ENCODE assay signal across 37 cellular contexts in genomic region chr10:37780536-37780935, GRCh38.
"Had no signal": no experiment of that assay in that cellular context is flagged by ENCODE, and none has a peak within 500 bp of the region (broad histone marks: within the 10 kb centered on the region; RNA-seq: fewer than 3 reads in every experiment).

No MANE protein-coding gene starts in this region.

- H3K36me3 Mint-ChIP-seq: activated naive CD4-positive, alpha-beta T cell treated with anti-CD3 and anti-CD28 coated beads, Interleukin-2, amount 10 ng/mL, durations not matched to agents 7 days and 5 days; activated naive CD8-positive, alpha-beta T cell treated with anti-CD3 and anti-CD28 coated beads, Interleukin-2, amount 10 ng/mL, durations not matched to agents 7 days and 5 days; brain had no signal

- H3K27ac Mint-ChIP-seq: activated B cell treated with CpG ODN at 0.5 μM for 24 hours; activated CD4-positive, alpha-beta memory T cell treated with anti-CD3 and anti-CD28 coated beads for 36 hours; activated CD4-positive, alpha-beta T cell treated with anti-CD3 and anti-CD28 coated beads, Interleukin-2, amount 10 ng/mL, durations not matched to agents 24 days and 14 days; activated CD8-positive, alpha-beta T cell treated with anti-CD3 and anti-CD28 coated beads for 36 hours; activated naive CD4-positive, alpha-beta T cell treated with anti-CD3 and anti-CD28 coated beads, Interleukin-2, amount 10 ng/mL, durations not matched to agents 7 days and 5 days; activated naive CD4-positive, alpha-beta T cell treated with anti-CD3 and anti-CD28 coated beads, Interleukin-2, amount 50 U/mL, for 24 hours; activated naive CD8-positive, alpha-beta T cell; activated naive CD8-positive, alpha-beta T cell treated with anti-CD3 and anti-CD28 coated beads, Interleukin-2, amount 10 ng/mL, durations not matched to agents 7 days and 5 days; activated naive CD8-positive, alpha-beta T cell treated with anti-CD3 and anti-CD28 coated beads, Interleukin-2, amount 50 U/mL, for 24 hours; activated T-cell treated with anti-CD3 and anti-CD28 coated beads, Interleukin-2, amount 50 U/mL, for 72 hours; activated T-helper 1 cell treated with anti-CD3 and anti-CD28 coated beads, Interleukin-12 subunit alpha, Interleukin-12 subunit beta, Interleukin-2, Interleukin-4 antibody, amounts not matched to agents 30 ng/mL and 10 ng/mL and 1 ng/mL, durations not matched to agents 14 hours and 24 hours and 36 hours; activated T-helper 2 cell treated with anti-CD3 and anti-CD28 coated beads, Interferon-gamma antibody, Interleukin-2, Interleukin-4, amounts not matched to agents 10 μg/mL and 5 μg/mL and 100 μg/mL, durations not matched to agents 14 hours and 24 hours and 36 hours; brain; T-helper 1 cell treated with Interleukin-12 subunit alpha and Interleukin-12 subunit beta and Interleukin-4 antibody, amounts not matched to agents 30 μg/mL and 1 μg/mL, for 36 hours; T-helper 2 cell treated with Interferon-gamma antibody and Interleukin-4, amounts not matched to agents 5 μg/mL and 100 μg/mL, for 36 hours had no signal

- ATAC-seq: activated CD8-positive, alpha-beta T cell treated with anti-CD3 and anti-CD28 coated beads for 36 hours; activated naive CD8-positive, alpha-beta T cell treated with anti-CD3 and anti-CD28 coated beads, Interleukin-2, amount 50 U/mL, for 24 hours; activated T-cell treated with anti-CD3 and anti-CD28 coated beads, Interleukin-2, amount 50 U/mL, for 4 hours; activated T-cell treated with anti-CD3 and anti-CD28 coated beads, Interleukin-2, amount 50 U/mL, for 72 hours had no signal

- DNase-seq: activated B cell treated with CpG ODN at 0.5 μM for 24 hours; activated CD4-positive, alpha-beta memory T cell treated with anti-CD3 and anti-CD28 coated beads for 36 hours; activated CD4-positive, alpha-beta T cell treated with anti-CD3 and anti-CD28 coated beads for 4 hours; activated CD4-positive, alpha-beta T cell treated with anti-CD3 and anti-CD28 coated beads, Interleukin-2, amount 10 ng/mL, durations not matched to agents 24 days and 14 days; activated CD4-positive, alpha-beta T cell treated with anti-CD3 and anti-CD28 coated beads, Interleukin-2, amount 50 U/mL, for 1 hour; activated CD4-positive, alpha-beta T cell treated with anti-CD3 and anti-CD28 coated beads, Interleukin-2, amount 50 U/mL, for 4 hours; activated CD4-positive, CD25-positive, alpha-beta regulatory T cell treated with anti-CD3 and anti-CD28 coated beads, Interleukin-2, amount 50 U/mL, for 72 hours; activated CD8-positive, alpha-beta memory T cell treated with anti-CD3 and anti-CD28 coated beads, Interleukin-2, amount 50 U/mL, for 4 hours; activated CD8-positive, alpha-beta T cell treated with anti-CD3 and anti-CD28 coated beads for 36 hours; activated effector memory CD4-positive, alpha-beta T cell treated with Interleukin-2 at 50 U/mL for 16 hours; activated gamma-delta T cell; activated naive CD4-positive, alpha-beta T cell treated with anti-CD3 and anti-CD28 coated beads, Interleukin-2, amount 10 ng/mL, durations not matched to agents 7 days and 5 days; activated naive CD4-positive, alpha-beta T cell treated with Interleukin-2 at 50 U/mL for 16 hours; activated naive CD8-positive, alpha-beta T cell treated with anti-CD3 and anti-CD28 coated beads, Interleukin-2, amount 10 ng/mL, durations not matched to agents 7 days and 5 days; activated naive CD8-positive, alpha-beta T cell treated with anti-CD3 and anti-CD28 coated beads, Interleukin-2, amount 50 U/mL, for 24 hours; activated T-cell treated with anti-CD3 and anti-CD28 coated beads for 4 hours; activated T-cell treated with anti-CD3 and anti-CD28 coated beads, Interleukin-2, amount 50 U/mL, for 1 hour; activated T-cell treated with anti-CD3 and anti-CD28 coated beads, Interleukin-2, amount 50 U/mL, for 4 hours; activated T-cell treated with anti-CD3 and anti-CD28 coated beads, Interleukin-2, amount 50 U/mL, for 72 hours; amygdala; anterior cingulate cortex; caudate nucleus; cerebellar nuclear complex; T-helper 1 cell; T-helper 2 cell; T-helper 9 cell had no signal

- H3K4me1 ChIP-seq: ascending aorta had no signal

- H3K27me3 Mint-ChIP-seq: activated B cell treated with CpG ODN at 0.5 μM for 24 hours; activated CD4-positive, alpha-beta memory T cell treated with anti-CD3 and anti-CD28 coated beads for 36 hours; activated CD4-positive, alpha-beta T cell treated with anti-CD3 and anti-CD28 coated beads, Interleukin-2, amount 10 ng/mL, durations not matched to agents 24 days and 14 days; activated CD8-positive, alpha-beta T cell treated with anti-CD3 and anti-CD28 coated beads for 36 hours; activated naive CD4-positive, alpha-beta T cell treated with anti-CD3 and anti-CD28 coated beads, Interleukin-2, amount 10 ng/mL, durations not matched to agents 7 days and 5 days; activated naive CD4-positive, alpha-beta T cell treated with anti-CD3 and anti-CD28 coated beads, Interleukin-2, amount 50 U/mL, for 24 hours; activated naive CD8-positive, alpha-beta T cell; activated naive CD8-positive, alpha-beta T cell treated with anti-CD3 and anti-CD28 coated beads, Interleukin-2, amount 10 ng/mL, durations not matched to agents 7 days and 5 days; activated naive CD8-positive, alpha-beta T cell treated with anti-CD3 and anti-CD28 coated beads, Interleukin-2, amount 50 U/mL, for 24 hours; brain; central memory CD8-positive, alpha-beta T cell had no signal

- H3K27ac ChIP-seq: ascending aorta, cardiac muscle cell, VCaP had no signal

- H3K4me3 ChIP-seq: ascending aorta, cardiac muscle cell had no signal

- H3K27me3 ChIP-seq: ascending aorta, cardiac muscle cell had no signal

- H3K4me3 Mint-ChIP-seq: activated B cell treated with CpG ODN at 0.5 μM for 24 hours; activated CD4-positive, alpha-beta memory T cell treated with anti-CD3 and anti-CD28 coated beads for 36 hours; activated CD4-positive, alpha-beta T cell treated with anti-CD3 and anti-CD28 coated beads, Interleukin-2, amount 10 ng/mL, durations not matched to agents 24 days and 14 days; activated CD8-positive, alpha-beta T cell treated with anti-CD3 and anti-CD28 coated beads for 36 hours; activated naive CD4-positive, alpha-beta T cell treated with anti-CD3 and anti-CD28 coated beads, Interleukin-2, amount 10 ng/mL, durations not matched to agents 7 days and 5 days; activated naive CD4-positive, alpha-beta T cell treated with anti-CD3 and anti-CD28 coated beads, Interleukin-2, amount 50 U/mL, for 24 hours; activated naive CD8-positive, alpha-beta T cell; activated naive CD8-positive, alpha-beta T cell treated with anti-CD3 and anti-CD28 coated beads, Interleukin-2, amount 10 ng/mL, durations not matched to agents 7 days and 5 days; activated naive CD8-positive, alpha-beta T cell treated with anti-CD3 and anti-CD28 coated beads, Interleukin-2, amount 50 U/mL, for 24 hours; activated T-cell treated with anti-CD3 and anti-CD28 coated beads, Interleukin-2, amount 50 U/mL, for 4 hours; activated T-cell treated with anti-CD3 and anti-CD28 coated beads, Interleukin-2, amount 50 U/mL, for 72 hours; activated T-helper 1 cell treated with anti-CD3 and anti-CD28 coated beads, Interleukin-12 subunit alpha, Interleukin-12 subunit beta, Interleukin-2, Interleukin-4 antibody, amounts not matched to agents 30 ng/mL and 10 ng/mL and 1 ng/mL, durations not matched to agents 14 hours and 24 hours and 36 hours; brain; central memory CD8-positive, alpha-beta T cell; T-helper 1 cell treated with Interleukin-12 subunit alpha and Interleukin-12 subunit beta and Interleukin-4 antibody, amounts not matched to agents 30 μg/mL and 1 μg/mL, for 36 hours; T-helper 2 cell treated with Interferon-gamma antibody and Interleukin-4, amounts not matched to agents 5 μg/mL and 100 μg/mL, for 36 hours had no signal

- H3K4me1 Mint-ChIP-seq: activated B cell treated with CpG ODN at 0.5 μM for 24 hours; activated CD4-positive, alpha-beta T cell treated with anti-CD3 and anti-CD28 coated beads, Interleukin-2, amount 10 ng/mL, durations not matched to agents 24 days and 14 days; activated naive CD4-positive, alpha-beta T cell treated with anti-CD3 and anti-CD28 coated beads, Interleukin-2, amount 10 ng/mL, durations not matched to agents 7 days and 5 days; activated naive CD4-positive, alpha-beta T cell treated with anti-CD3 and anti-CD28 coated beads, Interleukin-2, amount 50 U/mL, for 24 hours; activated naive CD8-positive, alpha-beta T cell treated with anti-CD3 and anti-CD28 coated beads, Interleukin-2, amount 10 ng/mL, durations not matched to agents 7 days and 5 days; activated naive CD8-positive, alpha-beta T cell treated with anti-CD3 and anti-CD28 coated beads, Interleukin-2, amount 50 U/mL, for 24 hours; brain; central memory CD8-positive, alpha-beta T cell had no signal

- H3K36me3 ChIP-seq: ascending aorta, cardiac muscle cell had no signal
